In genomic region chr11:69050592-69051380, GRCh38 we compare ENCODE assay signal across 11 cellular contexts. TPM values are rescaled to one million over a fixed set of nuclear protein-coding genes. Genes with fewer than 3 reads are reported as not detected.
DNase-seq lines count a peak whose midpoint lies in the region; ATAC-seq and TF ChIP-seq lines count a peak whose summit lies in the region.
"Had no signal": no experiment of that assay in that cellular context is flagged by ENCODE, and none has a peak within 500 bp of the region (broad histone marks: within the 10 kb centered on the region; RNA-seq: fewer than 3 reads in every experiment).

No MANE protein-coding gene starts in this region.

- H3K36me3 Mint-ChIP-seq in activated naive CD8-positive, alpha-beta T cell treated with anti-CD3 and anti-CD28 coated beads, Interleukin-2, amount 50 U/mL, for 24 hours (ENCODE audit: low read depth) = peaks cover 2% of the 10 kb centered on the region

- TF ChIP-seq POLR2A in lower leg skin (IDR thresholded peaks at IDR 0.05) = no peak

- TF ChIP-seq CTCF in tibial artery (IDR thresholded peaks at IDR 0.05) = no peak
- no peak for TF ChIP-seq CTCF in lower leg skin (IDR thresholded peaks at IDR 0.05)

- H3K27ac ChIP-seq in tibial artery = peak overlapping the region; percentile 94 to 99

- H3K4me1 Mint-ChIP-seq in activated naive CD8-positive, alpha-beta T cell treated with anti-CD3 and anti-CD28 coated beads, Interleukin-2, amount 50 U/mL, for 24 hours = peaks cover 33% of the 10 kb centered on the region

- H3K9me3 ChIP-seq in tibial artery = no peaks in the 10 kb centered on the region

- H3K4me3 Mint-ChIP-seq in activated naive CD8-positive, alpha-beta T cell treated with anti-CD3 and anti-CD28 coated beads, Interleukin-2, amount 50 U/mL, for 24 hours = peak overlapping the region; percentile 81

- ATAC-seq in Right ventricle myocardium inferior = no peak
- ATAC-seq in left cardiac atrium = no peak
- no peak for ATAC-seq in activated naive CD8-positive, alpha-beta T cell treated with anti-CD3 and anti-CD28 coated beads, Interleukin-2, amount 50 U/mL, for 24 hours
- ATAC-seq: left colon had no signal

- H3K4me1 ChIP-seq in tibial artery = peaks cover 0 to 54% (median 44%) of the 10 kb centered on the region in 4 donors

- H3K27me3 ChIP-seq in tibial artery = no peaks in the 10 kb centered on the region

- no peak overlapping the region for H3K27ac Mint-ChIP-seq in activated naive CD8-positive, alpha-beta T cell treated with anti-CD3 and anti-CD28 coated beads, Interleukin-2, amount 50 U/mL, for 24 hours

- DNase-seq in Right ventricle myocardium inferior (ENCODE audit: missing footprints) (peak; percentile 45), left cardiac atrium (no peak), medulla oblongata (ENCODE audit: extremely low spot score) (peak; percentile 48), tibial artery (no peak), lower leg skin (ENCODE audit: low spot score in 2 of 2) (no peak), DMS153 (lab: John Stamatoyannopoulos, UW) (no peak), 8988T (no peak)
- DNase-seq in activated naive CD8-positive, alpha-beta T cell treated with anti-CD3 and anti-CD28 coated beads, Interleukin-2, amount 50 U/mL, for 24 hours = no peak
- DNase-seq: left colon, NCI-H1417, RPMI8226 had no signal

- H3K36me3 ChIP-seq in tibial artery = peaks cover 19 to 27% (median 22%) of the 10 kb centered on the region in 3 donors

- no peaks in the 10 kb centered on the region for H3K27me3 Mint-ChIP-seq in activated naive CD8-positive, alpha-beta T cell treated with anti-CD3 and anti-CD28 coated beads, Interleukin-2, amount 50 U/mL, for 24 hours

- WGBS in lower leg skin, 2 donors = 77 to 83% methylated on average over 18 of the region's 18 CpGs

- no peaks in the 10 kb centered on the region for H3K9me3 Mint-ChIP-seq in activated naive CD8-positive, alpha-beta T cell treated with anti-CD3 and anti-CD28 coated beads, Interleukin-2, amount 50 U/mL, for 24 hours

- peak overlapping the region in 1 of 2 donors; percentile 4 for H3K4me3 ChIP-seq in tibial artery
- no peak overlapping the region for H3K4me3 ChIP-seq in lower leg skin (ENCODE audit: low read depth, poor library complexity, severe bottlenecking)

- intact Hi-C loops in Right ventricle myocardium inferior (cut with DNase I) (loop anchor here (5.0 kb wide), 2 partner anchors 37 to 103 kb away; no protein-coding TSS in a partner anchor), left cardiac atrium (cut with DNase I) (no loop called here), tibial artery (cut with DNase I; ENCODE audit: low total_unique reads) (no loop called here), lower leg skin (cut with DNase I; ENCODE audit: low total_unique reads) (no loop called here)

RNA-seq across cellular contexts. Expression of gene TPCN2, which starts 2.1 kb away (rescaled TPM):
- total RNA-seq in Right ventricle myocardium inferior (9.1 TPM), left cardiac atrium (1 to 10 TPM; 7.3 to 9.7 TPM), lower leg skin (10 to 100 TPM; 12.7 to 16.9 (median 14.2) TPM)

RNA-seq across cellular contexts. Expression of gene MRGPRF, which starts 37.7 kb away (rescaled TPM):
- total RNA-seq in Right ventricle myocardium inferior (7.6 TPM), left cardiac atrium (10 to 100 TPM; 12.4 to 13.3 TPM), lower leg skin (10 to 100 TPM in 2 of 4 donors, 1 to 10 TPM in 1, under 1 TPM in 1; 0.84 to 11.0 (median 7.3) TPM)

Comparison
In these comparisons a context has a peak if more than half of its experiments do, and no peak if none do; other contexts are left out.
1. DNase-seq: peak in Right ventricle myocardium inferior (single experiment) and medulla oblongata (single experiment); none in left cardiac atrium (single experiment), activated naive CD8-positive, alpha-beta T cell treated with anti-CD3 and anti-CD28 coated beads, Interleukin-2, amount 50 U/mL, for 24 hours (single experiment), tibial artery (0 of 2), lower leg skin (0 of 2), DMS153 (single experiment) and 8988T (single experiment).